2 cellular contexts compared by ENCODE assay signal in the genomic region with DNA sequence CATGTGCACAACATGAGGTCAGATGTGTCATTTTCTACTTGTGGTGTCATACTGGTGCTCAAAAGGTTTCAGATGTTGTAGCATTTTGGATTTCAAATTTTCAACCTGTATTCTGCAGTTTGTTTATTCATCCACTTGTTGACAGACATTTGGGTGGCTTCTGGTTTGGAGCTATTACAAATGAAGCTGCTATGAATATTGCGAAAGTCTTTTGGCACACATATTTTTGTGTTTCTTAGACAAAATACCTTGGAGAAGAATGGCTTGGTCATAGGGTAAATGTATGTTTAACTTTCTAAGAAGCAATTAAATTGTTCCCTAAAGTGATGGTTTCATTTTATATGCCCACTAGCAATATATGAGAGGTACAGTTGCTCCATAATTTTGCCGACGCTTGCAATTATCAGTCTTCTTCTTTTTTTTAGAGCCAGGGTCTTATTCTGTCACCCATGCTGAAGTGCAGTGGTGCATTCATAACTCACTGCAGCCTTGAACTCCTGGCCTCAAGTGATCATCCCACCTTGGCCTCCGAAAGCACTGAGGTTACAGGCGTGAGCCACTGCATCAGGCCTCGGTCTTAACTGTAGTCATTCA.
A peak's percentile ranks its signal among the peaks of the same experiment; 100 is the strongest.
TF ChIP-seq lines count a peak whose summit lies in the region.

No MANE protein-coding gene starts in this region.

TF ChIP-seq in IMR-90, 13 proteins besides CTCF, POLR2A, EP300 and RAD21:
- TF ChIP-seq MXI1 (IDR thresholded peaks at IDR 0.05; ENCODE audit: borderline replicate concordance, low read depth, low read length) (no peak), NFE2L2 (IDR thresholded peaks at IDR 0.05; ENCODE audit: low read depth, low read length) (no peak), RCOR1 (IDR thresholded peaks at IDR 0.05; ENCODE audit: insufficient replicate concordance, low read length) (no peak), BHLHE40 (IDR thresholded peaks at IDR 0.05; ENCODE audit: low read depth, low read length) (no peak), CHD1 (IDR thresholded peaks at IDR 0.05; ENCODE audit: low read depth, low read length) (no peak), CEBPB (IDR thresholded peaks at IDR 0.05; ENCODE audit: low read depth, low read length) (0 out of 2 replicates have a peak, but pooled peaks have one; percentile 40), MAFK (IDR thresholded peaks at IDR 0.05; ENCODE audit: low read depth, low read length) (peak; percentile 55)
TF ChIP-seq in IMR-90: peak in this region for 2.

TF ChIP-seq in K562, 482 proteins besides CTCF, POLR2A, EP300 and RAD21:
- TF ChIP-seq C11orf30 (IDR thresholded peaks at IDR 0.05; ENCODE audit: low read depth) (0 out of 2 replicates have a peak, but pooled peaks have one; percentile 4), ETS2 (tag; IDR thresholded peaks at IDR 0.05; ENCODE audit: borderline replicate concordance, poor library complexity, severe bottlenecking) (no peak), CEBPB (tag; IDR thresholded peaks at IDR 0.05) (0 out of 2 replicates have a peak, but pooled peaks have one; percentile 22), MYC (IDR thresholded peaks at IDR 0.05; ENCODE audit: low read depth, low read length) (no peak), MYC (CRISPR knock-in tag; IDR thresholded peaks at IDR 0.05; ENCODE audit: borderline replicate concordance, low read depth) (no peak), ZNF316 (IDR thresholded peaks at IDR 0.05) (peak; percentile 39; the same call in 1 of the 2 replicates), ASH1L (IDR thresholded peaks at IDR 0.05; ENCODE audit: borderline replicate concordance, low read depth, partially characterized antibody) (no peak), MAFK (IDR thresholded peaks at IDR 0.05; ENCODE audit: low read length) (peak; percentile 22; the same call in 1 of the 2 replicates)
TF ChIP-seq in K562: peak in this region for 4.
